Comparison of ENCODE assay signal across 1 cellular context in genomic region chr11:68425866-68426380, GRCh38.
TF ChIP-seq lines count a peak whose summit lies in the region.

No MANE protein-coding gene starts in this region.

TF ChIP-seq in HepG2, 621 proteins besides CTCF, POLR2A, EP300 and RAD21 (continued from another document):
- TF ChIP-seq SMAD9 (CRISPR knock-in tag; IDR thresholded peaks at IDR 0.05) (no peak), AGO2 (optimal IDR thresholded peaks at IDR 0.05; ENCODE audit: low read depth, low read length) (peak; percentile 60), FLYWCH1 (CRISPR knock-in tag; IDR thresholded peaks at IDR 0.05) (no peak)
